Comparison of ENCODE assay signal across 7 cellular contexts in the genomic region with DNA sequence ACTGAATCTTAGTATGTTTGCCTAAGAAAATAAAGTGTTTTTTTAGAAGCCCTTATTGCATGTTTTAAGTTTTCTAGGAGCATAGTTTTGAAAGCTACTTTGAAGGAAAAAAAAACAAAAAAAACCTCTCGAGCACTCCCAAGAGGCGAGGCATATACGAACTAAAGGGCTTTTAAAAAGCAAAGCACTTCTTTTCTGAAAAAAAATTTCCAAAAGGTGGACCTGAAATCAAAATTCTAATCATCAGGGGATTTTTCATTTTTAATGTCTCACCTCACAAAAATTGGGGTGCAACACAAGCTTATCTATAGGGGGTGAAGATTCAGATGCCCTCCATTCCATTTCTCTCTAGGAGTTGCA. TPM values are rescaled to one million over a fixed set of nuclear protein-coding genes. Genes with fewer than 3 reads are reported as not detected.
DNase-seq lines count a peak whose midpoint lies in the region; ATAC-seq, FAIRE-seq and TF ChIP-seq lines count a peak whose summit lies in the region.

No MANE protein-coding gene starts in this region.

- ATAC-seq in HG02610 (IDR thresholded peaks at IDR 0.05; ENCODE audit: unreplicated experiment) = peak; percentile 0

- H3K4me1 ChIP-seq in small intestine (ENCODE audit: control insufficient read depth in 2 of 2, insufficient read depth in 1 of 2, low read depth in 1 of 2, low read length in 1 of 2) = peaks cover 3 to 4% of the 10 kb centered on the region in 2 donors

- H3K36me3 ChIP-seq in SU-DHL-6 (ENCODE audit: low read length) (peaks cover 15% of the 10 kb centered on the region; the same call in 1 of the 2 replicates), small intestine (ENCODE audit: control insufficient read depth in 2 of 2, insufficient read depth in 2 of 2, low read length in 2 of 2) (no peaks in the 10 kb centered on the region)

- DNase-seq in glutamatergic neuron (no peak), small intestine (no peak), DMS153 (lab: John Stamatoyannopoulos, UW) (no peak), HK-2 (ENCODE audit: unreplicated experiment) (no peak), NCI-H69 (lab: John Stamatoyannopoulos, UW) (no peak)

- peak overlapping the region; percentile 89 for H3K4me3 ChIP-seq in SU-DHL-6 (ENCODE audit: insufficient read depth, low read length, poor library complexity, severe bottlenecking)
- H3K4me3 ChIP-seq in small intestine (ENCODE audit: low read depth in 1 of 2, low read length in 2 of 2) = peak overlapping the region; percentile 83 to 86

- no peak for TF ChIP-seq CTCF in SU-DHL-6 (IDR thresholded peaks at IDR 0.05; ENCODE audit: insufficient read depth, low read length, poor library complexity, severe bottlenecking)
- no peak for TF ChIP-seq CTCF in glutamatergic neuron (IDR thresholded peaks at IDR 0.05; ENCODE audit: partially characterized antibody, unreplicated experiment)

- H4K20me1 ChIP-seq in SU-DHL-6 (ENCODE audit: low read depth, low read length) = no peaks in the 10 kb centered on the region

- FAIRE-seq in small intestine (lab: Jason Lieb, UNC) = no peak

- peaks cover 23% of the 10 kb centered on the region for H3K79me2 ChIP-seq in SU-DHL-6 (ENCODE audit: insufficient read depth, low read length)

- peak overlapping the region; percentile 84 for H3K9ac ChIP-seq in SU-DHL-6 (ENCODE audit: low read length)

- H3K4me2 ChIP-seq in SU-DHL-6 (ENCODE audit: low read depth, low read length, poor library complexity, severe bottlenecking) = peak overlapping the region; percentile 99

- H3K27me3 Mint-ChIP-seq in glutamatergic neuron (ENCODE audit: unreplicated experiment) = no peaks in the 10 kb centered on the region

- peak overlapping the region; percentile 95 for H3K4me3 Mint-ChIP-seq in glutamatergic neuron (ENCODE audit: unreplicated experiment)

- no peaks in the 10 kb centered on the region for H3K9me3 Mint-ChIP-seq in glutamatergic neuron (ENCODE audit: unreplicated experiment)

- H2AFZ ChIP-seq in SU-DHL-6 (ENCODE audit: low read depth, low read length, severe bottlenecking) = peak overlapping the region; percentile 86

- no peaks in the 10 kb centered on the region for H3K9me3 ChIP-seq in SU-DHL-6 (ENCODE audit: insufficient read depth, low read length)
- no peaks in the 10 kb centered on the region for H3K9me3 ChIP-seq in small intestine (ENCODE audit: control insufficient read depth, low read depth)

- peak overlapping the region; percentile 95 for H3K27ac Mint-ChIP-seq in glutamatergic neuron (ENCODE audit: unreplicated experiment)

- H3F3A ChIP-seq in SU-DHL-6 (ENCODE audit: insufficient read depth) = no peaks in the 10 kb centered on the region

- H3K27me3 ChIP-seq in SU-DHL-6 (ENCODE audit: low read length) (no peaks in the 10 kb centered on the region), small intestine (ENCODE audit: control insufficient read depth in 2 of 2, insufficient read depth in 2 of 2, low read length in 2 of 2) (no peaks in the 10 kb centered on the region)

- WGBS in small intestine, 3 donors = 2 to 10% (median 2%) methylated on average over 3 of the region's 3 CpGs

- H3K4me1 Mint-ChIP-seq in glutamatergic neuron (ENCODE audit: low read depth, unreplicated experiment) = no peaks in the 10 kb centered on the region

- H3K36me3 Mint-ChIP-seq in glutamatergic neuron (ENCODE audit: unreplicated experiment) = no peaks in the 10 kb centered on the region

- H3K9me2 ChIP-seq in SU-DHL-6 (replicated peaks; ENCODE audit: insufficient read depth, low read length) = no peaks in the 10 kb centered on the region

- H3K27ac ChIP-seq in SU-DHL-6 (ENCODE audit: low read depth, low read length) (peak overlapping the region; percentile 81), small intestine (ENCODE audit: low read depth in 1 of 2, low read length in 1 of 2) (peak overlapping the region; percentile 86 to 99)

RNA-seq across cellular contexts. Expression of gene GLMN, which starts 0.6 kb away (rescaled TPM):
- total RNA-seq in glutamatergic neuron (ENCODE audit: unreplicated experiment) = 9.6 TPM
- 1 to 10 TPM; 3.0 to 7.2 (median 5.7) TPM for polyA plus RNA-seq in small intestine

RNA-seq across cellular contexts. Expression of gene RPAP2, which starts 0.7 kb away (rescaled TPM):
- 26.4 TPM for total RNA-seq in glutamatergic neuron (ENCODE audit: unreplicated experiment)
- 10 to 100 TPM in 1 of 3 donors, 1 to 10 TPM in 2; 2.2 to 13.0 (median 8.4) TPM for polyA plus RNA-seq in small intestine
